7 cellular contexts compared by ENCODE assay signal in genomic region chr15:44831409-44831741, GRCh38.
DNase-seq lines count a peak whose midpoint lies in the region; ATAC-seq and TF ChIP-seq lines count a peak whose summit lies in the region.
"Not testable (repeated sequence)": the region's sequence is repeated elsewhere in the genome, so short reads cannot be mapped to it uniquely, and the experiment has no call there.

No MANE protein-coding gene starts in this region.

- intact Hi-C loops in activated T-helper 2 cell treated with anti-CD3 and anti-CD28 coated beads, Interferon-gamma antibody, Interleukin-2, Interleukin-4, amounts not matched to agents 10 μg/mL and 5 μg/mL and 100 μg/mL, durations not matched to agents 14 hours and 24 hours and 36 hours (cut with micrococcal nuclease); mammary epithelial cell (cut with micrococcal nuclease); stomach (cut with DNase I; ENCODE audit: low total_unique reads): not testable (repeated sequence)

- not testable (repeated sequence) for H3K9me3 ChIP-seq in RWPE2 (ENCODE audit: severe bottlenecking); mammary epithelial cell (replicated peaks; ENCODE audit: insufficient read depth, low read length); mucosa of rectum (ENCODE audit: control insufficient read depth in 2 of 2, low read length in 2 of 2); stomach

- 100% methylated on average over 1 of the region's 8 CpGs for WGBS in mammary epithelial cell (ENCODE audit: low coverage, missing lambda C conversion rate)
- WGBS in stomach, 5 donors: 84 to 90% (median 89%) methylated on average over 8 of the region's 8 CpGs

- TF ChIP-seq EP300 in stomach (IDR thresholded peaks at IDR 0.05): not testable (repeated sequence)

- not testable (repeated sequence) for H3K9me3 Mint-ChIP-seq in activated T-helper 2 cell treated with anti-CD3 and anti-CD28 coated beads, Interferon-gamma antibody, Interleukin-2, Interleukin-4, amounts not matched to agents 10 μg/mL and 5 μg/mL and 100 μg/mL, durations not matched to agents 14 hours and 24 hours and 36 hours

- dilution Hi-C loops in mammary epithelial cell (cut with HindIII; ENCODE audit: low sequenced_read_pairs): not testable (repeated sequence)

- not testable (repeated sequence) for TF ChIP-seq CTCF in HL-60 (IDR thresholded peaks at IDR 0.05; ENCODE audit: insufficient read depth, low read length); RWPE2 (IDR thresholded peaks at IDR 0.05; ENCODE audit: poor library complexity, severe bottlenecking); mammary epithelial cell (conservative IDR thresholded peaks at IDR 0.05 in 1 of 2, IDR thresholded peaks at IDR 0.05 in 1 of 2; ENCODE audit: extremely low read depth in 1 of 2, insufficient read depth in 1 of 2, low read depth in 1 of 2, low read length in 2 of 2); foreskin keratinocyte (conservative IDR thresholded peaks at IDR 0.05); stomach (IDR thresholded peaks at IDR 0.05)

- ATAC-seq in RWPE2 (ENCODE audit: low read depth); foreskin keratinocyte: not testable (repeated sequence)

- not testable (repeated sequence) for H3K27me3 Mint-ChIP-seq in activated T-helper 2 cell treated with anti-CD3 and anti-CD28 coated beads, Interferon-gamma antibody, Interleukin-2, Interleukin-4, amounts not matched to agents 10 μg/mL and 5 μg/mL and 100 μg/mL, durations not matched to agents 14 hours and 24 hours and 36 hours (ENCODE audit: low read depth)

- H3K4me2 ChIP-seq in mammary epithelial cell (ENCODE audit: insufficient read depth, low read depth, low read length): not testable (repeated sequence)

- H3K4me1 ChIP-seq in RWPE2 (ENCODE audit: insufficient read depth, poor library complexity, severe bottlenecking); foreskin keratinocyte; mucosa of rectum (ENCODE audit: control insufficient read depth in 2 of 2, insufficient read depth in 2 of 2, low read length in 2 of 2); stomach: not testable (repeated sequence)
- peaks cover 14% of the 10 kb centered on the region for H3K4me1 ChIP-seq in mammary epithelial cell (ENCODE audit: insufficient read depth, low read length)

- not testable (repeated sequence) for H3K4me1 Mint-ChIP-seq in activated T-helper 2 cell treated with anti-CD3 and anti-CD28 coated beads, Interferon-gamma antibody, Interleukin-2, Interleukin-4, amounts not matched to agents 10 μg/mL and 5 μg/mL and 100 μg/mL, durations not matched to agents 14 hours and 24 hours and 36 hours (ENCODE audit: low read depth)

- not testable (repeated sequence) for BruUV-seq in mammary epithelial cell (replicated peaks; lab: Mats Ljungman, UMichigan)

- H3K27me3 ChIP-seq in HL-60 (ENCODE audit: insufficient read depth, poor library complexity, severe bottlenecking); RWPE2 (ENCODE audit: insufficient read depth, poor library complexity, severe bottlenecking); mammary epithelial cell (ENCODE audit: insufficient read depth, low read length); foreskin keratinocyte; mucosa of rectum (ENCODE audit: control insufficient read depth in 2 of 2, insufficient read depth in 2 of 2, low read length in 2 of 2); stomach: not testable (repeated sequence)

- H4K20me1 ChIP-seq in mammary epithelial cell (ENCODE audit: insufficient read depth, low read length): not testable (repeated sequence)

- not testable (repeated sequence) for H3K79me2 ChIP-seq in mammary epithelial cell (ENCODE audit: insufficient read depth, low read length)

- H3K36me3 ChIP-seq in RWPE2 (ENCODE audit: low read depth); mammary epithelial cell (ENCODE audit: insufficient read depth, low read length); mucosa of rectum (ENCODE audit: control insufficient read depth in 2 of 2, insufficient read depth in 2 of 2, low read length in 2 of 2); stomach: not testable (repeated sequence)

- not testable (repeated sequence) for H3K9ac ChIP-seq in mammary epithelial cell (ENCODE audit: insufficient read depth, low read length); mucosa of rectum (ENCODE audit: low read depth in 1 of 2, low read length in 2 of 2)

- CTCF ChIA-PET in mammary epithelial cell (lab: Charles Lee; ENCODE audit: low non-redundant PET): not testable (repeated sequence)

- not testable (repeated sequence) for DNase-seq in HL-60 (ENCODE audit: low read depth in 1 of 2, low spot score in 1 of 2); RWPE2 (ENCODE audit: low spot score); activated T-helper 2 cell treated with anti-CD3 and anti-CD28 coated beads, Interferon-gamma antibody, Interleukin-2, Interleukin-4, amounts not matched to agents 10 μg/mL and 5 μg/mL and 100 μg/mL, durations not matched to agents 14 hours and 24 hours and 36 hours (ENCODE audit: low spot score); mammary epithelial cell; foreskin keratinocyte; stomach

- H3K27ac ChIP-seq in HL-60 (replicated peaks) (peak overlapping the region; percentile 61), RWPE2 (ENCODE audit: poor library complexity, severe bottlenecking) (peak overlapping the region; percentile 38), mammary epithelial cell (ENCODE audit: insufficient read depth, low read depth, low read length) (peak overlapping the region; percentile 37), foreskin keratinocyte (peak overlapping the region; percentile 67), mucosa of rectum (ENCODE audit: low read depth in 2 of 2, low read length in 2 of 2) (peak overlapping the region; percentile 71 to 73), stomach (peak overlapping the region in 4 of 5 donors; percentile 43 to 81 (median 64))

- not testable (repeated sequence) for TF ChIP-seq POLR2A in stomach (IDR thresholded peaks at IDR 0.05)

- H3K4me3 Mint-ChIP-seq in activated T-helper 2 cell treated with anti-CD3 and anti-CD28 coated beads, Interferon-gamma antibody, Interleukin-2, Interleukin-4, amounts not matched to agents 10 μg/mL and 5 μg/mL and 100 μg/mL, durations not matched to agents 14 hours and 24 hours and 36 hours (ENCODE audit: low read depth): not testable (repeated sequence)

- H3K36me3 Mint-ChIP-seq in activated T-helper 2 cell treated with anti-CD3 and anti-CD28 coated beads, Interferon-gamma antibody, Interleukin-2, Interleukin-4, amounts not matched to agents 10 μg/mL and 5 μg/mL and 100 μg/mL, durations not matched to agents 14 hours and 24 hours and 36 hours (ENCODE audit: low read depth): not testable (repeated sequence)

- H3K27ac Mint-ChIP-seq in activated T-helper 2 cell treated with anti-CD3 and anti-CD28 coated beads, Interferon-gamma antibody, Interleukin-2, Interleukin-4, amounts not matched to agents 10 μg/mL and 5 μg/mL and 100 μg/mL, durations not matched to agents 14 hours and 24 hours and 36 hours: peak overlapping the region; percentile 31

- not testable (repeated sequence) for H2AFZ ChIP-seq in mammary epithelial cell (ENCODE audit: low read depth, low read length)

- in situ Hi-C loops in mammary epithelial cell (cut with MboI; ENCODE audit: low sequenced_read_pairs in 2 of 2): loop anchor here in 1 of 2 donors (10.0 kb wide), 1 partner anchor 233 kb away; no protein-coding TSS in a partner anchor

- H3K4me3 ChIP-seq in HL-60 (replicated peaks; ENCODE audit: insufficient read depth, low read length); RWPE2 (ENCODE audit: severe bottlenecking); mammary epithelial cell (replicated peaks in 1 of 3; ENCODE audit: insufficient read depth in 1 of 3, low read depth in 2 of 3, low read length in 3 of 3); mucosa of rectum (ENCODE audit: low read length in 2 of 2); stomach: not testable (repeated sequence)
